ENCODE assay signal across 22 cellular contexts in genomic region chr7:22842973-22843372, GRCh38. TPM values are rescaled to one million over a fixed set of nuclear protein-coding genes. Genes with fewer than 3 reads are reported as not detected.
A peak's percentile ranks its signal among the peaks of the same experiment; 100 is the strongest.
DNase-seq lines count a peak whose midpoint lies in the region; ATAC-seq and TF ChIP-seq lines count a peak whose summit lies in the region.
"Had no signal": no experiment of that assay in that cellular context is flagged by ENCODE, and none has a peak within 500 bp of the region (broad histone marks: within the 10 kb centered on the region; RNA-seq: fewer than 3 reads in every experiment).

No MANE protein-coding gene starts in this region.

- no peak overlapping the region for H3K23ac ChIP-seq in neuronal stem cell (ENCODE audit: low read depth, low read length, poor library complexity)

- no peak overlapping the region for H2BK12ac ChIP-seq in neuronal stem cell (ENCODE audit: low read length)

- no peak for TF ChIP-seq EP300 in transverse colon (IDR thresholded peaks at IDR 0.05; ENCODE audit: low read depth)

- no peak overlapping the region for H2BK120ac ChIP-seq in neuronal stem cell (ENCODE audit: low read depth, low read length)

- H3K27me3 Mint-ChIP-seq in glutamatergic neuron (ENCODE audit: unreplicated experiment) = peaks cover 3% of the 10 kb centered on the region
- H3K27me3 Mint-ChIP-seq: IgD-negative memory B cell had no signal

- H3K4me1 Mint-ChIP-seq in glutamatergic neuron (ENCODE audit: low read depth, unreplicated experiment) = peaks cover 14% of the 10 kb centered on the region
- H3K4me1 Mint-ChIP-seq: B cell; central memory CD8-positive, alpha-beta T cell had no signal

- H3K36me3 ChIP-seq in heart left ventricle = no peaks in the 10 kb centered on the region
- H3K36me3 ChIP-seq in neuronal stem cell (replicated peaks in 1 of 2; ENCODE audit: control insufficient read depth in 2 of 2, insufficient read depth in 2 of 2, low read length in 2 of 2) = no peaks in the 10 kb centered on the region
- H3K36me3 ChIP-seq in transverse colon = no peaks in the 10 kb centered on the region
- H3K36me3 ChIP-seq: stomach had no signal

- H3K4me1 ChIP-seq in heart left ventricle (peaks cover 0 to 13% (median 4%) of the 10 kb centered on the region in 12 donors), neuronal stem cell (ENCODE audit: control insufficient read depth in 2 of 2, insufficient read depth in 1 of 2, low read depth in 1 of 2, low read length in 2 of 2) (peaks cover 7 to 11% of the 10 kb centered on the region in 2 donors), transverse colon (no peaks in the 10 kb centered on the region)
- H3K4me1 ChIP-seq: A549, stomach had no signal

- WGBS in heart left ventricle, 4 donors = 41 to 66% (median 62%) methylated on average over 5 of the region's 5 CpGs
- no CpG with 5 or more reads among the region's 5 CpGs for WGBS in neuronal stem cell (ENCODE audit: extremely low coverage in 2 of 2, insufficient read length in 2 of 2, insufficient replicate concordance in 1 of 2), 2 donors
- 56 to 65% methylated on average over 4 to 5 of the region's 5 CpGs for WGBS in transverse colon (ENCODE audit: low coverage in 1 of 2), 2 donors

- TF ChIP-seq CTCF in heart left ventricle (IDR thresholded peaks at IDR 0.05) = no peak
- no peak for TF ChIP-seq CTCF in glutamatergic neuron (IDR thresholded peaks at IDR 0.05; ENCODE audit: partially characterized antibody, unreplicated experiment)
- no peak for TF ChIP-seq CTCF in transverse colon (IDR thresholded peaks at IDR 0.05)

- H3K27ac ChIP-seq in heart left ventricle = peak overlapping the region in 10 of 12 donors; percentile 34 to 81 (median 56)
- H3K27ac ChIP-seq in neuronal stem cell (replicated peaks; ENCODE audit: low read length) = no peak overlapping the region
- peak overlapping the region in 3 of 4 donors; percentile 3 to 66 (median 47) for H3K27ac ChIP-seq in transverse colon
- H3K27ac ChIP-seq: A549 had no signal

- H3K79me1 ChIP-seq in neuronal stem cell (ENCODE audit: low read depth, low read length) = no peaks in the 10 kb centered on the region

- H2BK15ac ChIP-seq in neuronal stem cell (ENCODE audit: low read length) = no peak overlapping the region

- no peak overlapping the region for H3K4me3 ChIP-seq in heart left ventricle
- H3K4me3 ChIP-seq in neuronal stem cell (ENCODE audit: low read length in 2 of 2) = no peak overlapping the region
- no peak overlapping the region for H3K4me3 ChIP-seq in transverse colon
- H3K4me3 ChIP-seq: A549, GM12878, SK-N-MC, stomach had no signal

- in situ Hi-C loops in transverse colon (cut with MboI; ENCODE audit: low pct_ligation_motif_present in 1 of 4, low pct_unique_long_range_greater_than_20kb in 1 of 4, low sequenced_read_pairs in 3 of 4) = loop anchor here in 1 of 4 donors (25.0 kb wide), 1 partner anchor 169 kb away; the partner anchor contains the start of gene HYCC1

- H3K9me3 Mint-ChIP-seq in glutamatergic neuron (ENCODE audit: unreplicated experiment) = peaks cover 4% of the 10 kb centered on the region
- H3K9me3 Mint-ChIP-seq: activated naive CD4-positive, alpha-beta T cell treated with anti-CD3 and anti-CD28 coated beads for 36 hours; activated T-cell treated with anti-CD3 and anti-CD28 coated beads, Interleukin-2, amount 50 U/mL, for 72 hours; central memory CD8-positive, alpha-beta T cell; IgD-negative memory B cell had no signal

- no peak overlapping the region for H3K14ac ChIP-seq in neuronal stem cell (ENCODE audit: low read length)

- H3K4ac ChIP-seq in neuronal stem cell (ENCODE audit: low read length) = no peak overlapping the region

- no peak overlapping the region for H3K4me2 ChIP-seq in neuronal stem cell (ENCODE audit: insufficient read depth, low read length, poor library complexity, severe bottlenecking)
- H3K4me2 ChIP-seq: A549 had no signal

- H3K9me3 ChIP-seq in heart left ventricle (peaks cover 0 to 2% (median 0%) of the 10 kb centered on the region in 12 donors), neuronal stem cell (replicated peaks in 1 of 2; ENCODE audit: control insufficient read depth in 2 of 2, insufficient read depth in 1 of 2, low read depth in 1 of 2, low read length in 2 of 2) (no peaks in the 10 kb centered on the region), transverse colon (no peaks in the 10 kb centered on the region)
- H3K9me3 ChIP-seq: A549, stomach had no signal

- H4K8ac ChIP-seq in neuronal stem cell (ENCODE audit: low read depth, low read length) = no peak overlapping the region

- H2AK5ac ChIP-seq in neuronal stem cell (ENCODE audit: low read depth, low read length) = no peak overlapping the region

- no peak overlapping the region for H3K4me3 Mint-ChIP-seq in glutamatergic neuron (ENCODE audit: unreplicated experiment)
- H3K4me3 Mint-ChIP-seq: activated naive CD4-positive, alpha-beta T cell treated with anti-CD3 and anti-CD28 coated beads for 36 hours; activated T-cell treated with anti-CD3 and anti-CD28 coated beads, Interleukin-2, amount 50 U/mL, for 72 hours; B cell; central memory CD8-positive, alpha-beta T cell; IgD-negative memory B cell; T-helper 17 cell had no signal

- H2AFZ ChIP-seq in neuronal stem cell (ENCODE audit: low read length) = peak overlapping the region; percentile 57

- intact Hi-C loops in heart left ventricle (cut with DNase I) = no loop called here
- intact Hi-C loops in Right ventricle myocardium inferior (cut with DNase I) = no loop called here
- intact Hi-C loops in transverse colon (cut with DNase I; ENCODE audit: low total_unique reads) = no loop called here

- H3K27ac Mint-ChIP-seq in glutamatergic neuron (ENCODE audit: unreplicated experiment) = peak overlapping the region; percentile 88
- H3K27ac Mint-ChIP-seq: activated naive CD4-positive, alpha-beta T cell treated with anti-CD3 and anti-CD28 coated beads for 36 hours; activated T-cell treated with anti-CD3 and anti-CD28 coated beads, Interleukin-2, amount 50 U/mL, for 72 hours; B cell; IgD-negative memory B cell; T-helper 17 cell had no signal

- no peak overlapping the region for H3K18ac ChIP-seq in neuronal stem cell (ENCODE audit: low read length)

- TF ChIP-seq POLR2A in heart left ventricle (IDR thresholded peaks at IDR 0.05) (no peak), transverse colon (IDR thresholded peaks at IDR 0.05) (no peak)

- no peak overlapping the region for H3K9ac ChIP-seq in neuronal stem cell (ENCODE audit: low read depth, low read length, poor library complexity)

- no peak overlapping the region for H4K91ac ChIP-seq in neuronal stem cell (ENCODE audit: low read depth, low read length, poor library complexity)

- peaks cover 11% of the 10 kb centered on the region for H3K36me3 Mint-ChIP-seq in glutamatergic neuron (ENCODE audit: unreplicated experiment)
- H3K36me3 Mint-ChIP-seq: IgD-negative memory B cell had no signal

- no peak overlapping the region for H2BK5ac ChIP-seq in neuronal stem cell (ENCODE audit: low read length)

- ATAC-seq in heart left ventricle (peak in 2 of 4 donors; percentile 38 to 65), Right ventricle myocardium inferior (no peak)
- ATAC-seq: A549, T-helper 17 cell had no signal

- DNase-seq in heart left ventricle (no peak), Right ventricle myocardium inferior (ENCODE audit: missing footprints) (no peak), glutamatergic neuron (no peak), neuronal stem cell (ENCODE audit: low spot score) (no peak), transverse colon (no peak), NCI-H748 (lab: John Stamatoyannopoulos, UW; ENCODE audit: unreplicated experiment) (no peak), dermis blood vessel endothelial cell (no peak), GM19240 (ENCODE audit: insufficient read length, low spot score) (no peak)
- DNase-seq: activated CD4-positive, alpha-beta T cell treated with anti-CD3 and anti-CD28 coated beads for 48 hours; activated naive CD4-positive, alpha-beta T cell treated with anti-CD3 and anti-CD28 coated beads for 36 hours; activated T-cell treated with anti-CD3 and anti-CD28 coated beads, Interleukin-2, amount 50 U/mL, for 72 hours; DMS79 treated with DMSO at 0.1 percent for 48 hours; effector CD4-positive, alpha-beta T cell; NCI-H510A treated with DMSO at 0.1 percent for 48 hours; stomach; T-helper 17 cell had no signal

- H3K27me3 ChIP-seq in heart left ventricle = no peaks in the 10 kb centered on the region
- H3K27me3 ChIP-seq in neuronal stem cell (ENCODE audit: control insufficient read depth in 3 of 3, insufficient read depth in 3 of 3, low read depth in 1 of 3, low read length in 3 of 3) = peaks cover 0 to 4% (median 0%) of the 10 kb centered on the region in 3 experiments
- H3K27me3 ChIP-seq in transverse colon = no peaks in the 10 kb centered on the region
- H3K27me3 ChIP-seq: stomach had no signal

RNA-seq across cellular contexts. Expression of gene TOMM7, which starts 20.3 kb away (rescaled TPM):
- total RNA-seq in heart left ventricle (100 to 1,000 TPM; 137 to 529 (median 399) TPM), Right ventricle myocardium inferior (650 TPM), glutamatergic neuron (ENCODE audit: unreplicated experiment) (111 TPM), transverse colon (1,000 to 10,000 TPM in 1 of 4 donors, 100 to 1,000 TPM in 2, 10 to 100 TPM in 1; 14.5 to 1,156 (median 144) TPM), dermis blood vessel endothelial cell (69.8 and 111 TPM in 2 replicates)
- 100 to 1,000 TPM; 253 to 341 TPM for polyA plus RNA-seq in heart left ventricle
- 280 TPM for polyA plus RNA-seq in neuronal stem cell (2013, experiment 1 of 2)
- 289 TPM for polyA plus RNA-seq in neuronal stem cell (2013, experiment 2 of 2)
